8 cellular contexts compared by ENCODE assay signal in the genomic region with DNA sequence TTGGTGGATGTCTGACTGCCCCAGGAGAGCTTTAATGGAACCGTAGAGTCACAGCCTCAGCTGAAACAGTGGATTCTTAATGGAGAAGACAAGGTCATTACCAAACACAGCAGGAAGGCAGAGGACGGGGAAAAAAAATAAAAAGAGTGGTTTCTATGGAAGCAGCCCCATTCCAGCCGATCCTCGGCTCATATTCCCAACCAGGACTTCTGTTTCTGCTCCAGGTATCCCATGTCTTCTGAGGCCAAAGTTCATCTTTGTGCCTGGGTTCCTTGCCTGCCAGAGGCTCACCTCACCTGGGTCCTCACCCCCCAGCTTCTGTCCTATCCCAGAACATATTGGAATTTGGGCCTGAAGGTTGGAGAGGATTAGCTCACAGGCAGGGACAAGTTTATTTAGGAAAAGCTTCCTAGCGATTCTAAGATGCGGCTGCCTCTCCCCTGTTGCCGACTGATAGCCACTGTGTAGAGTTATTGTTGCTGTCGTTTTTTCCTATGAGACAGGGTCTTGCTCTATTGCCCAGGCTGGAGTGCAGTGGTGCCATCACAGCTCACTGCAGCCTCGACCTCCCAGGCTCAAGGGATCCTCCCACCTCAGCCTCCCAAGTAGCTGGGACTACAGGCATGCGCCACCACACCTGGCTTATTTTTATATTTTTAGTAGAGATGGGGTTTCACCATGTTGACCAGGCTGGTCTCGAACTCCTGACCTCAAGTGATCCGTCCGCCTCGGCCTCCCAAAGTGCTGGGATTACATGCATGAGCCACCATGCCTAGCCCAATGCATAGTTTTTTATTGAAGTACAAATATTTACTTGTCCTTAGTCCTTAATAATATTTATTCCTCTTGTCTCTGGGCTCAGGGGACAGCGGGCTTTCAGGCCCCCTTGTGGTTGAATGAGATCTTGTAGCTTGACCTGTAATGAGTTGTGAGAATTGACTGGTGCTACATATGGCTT. TPM values are rescaled to one million over a fixed set of nuclear protein-coding genes. Genes with fewer than 3 reads are reported as not detected.
DNase-seq lines count a peak whose midpoint lies in the region; ATAC-seq, FAIRE-seq and TF ChIP-seq lines count a peak whose summit lies in the region.

No MANE protein-coding gene starts in this region.

- no peak overlapping the region for H3K9ac ChIP-seq in HCT116 (ENCODE audit: low read length)
- no peak overlapping the region for H3K9ac ChIP-seq in SU-DHL-6 (ENCODE audit: low read length)
- H3K9ac ChIP-seq in kidney (ENCODE audit: low read length in 2 of 2): no peak overlapping the region

- H3K79me2 ChIP-seq in HCT116 (ENCODE audit: insufficient read depth, low read length) (no peaks in the 10 kb centered on the region), SU-DHL-6 (ENCODE audit: insufficient read depth, low read length) (no peaks in the 10 kb centered on the region)

- H3K36me3 ChIP-seq in BJ (ENCODE audit: control insufficient read depth, insufficient read depth, low read length) (no peaks in the 10 kb centered on the region), HCT116 (ENCODE audit: control insufficient read depth in 1 of 2, insufficient read depth in 2 of 2, low read length in 2 of 2) (no peaks in the 10 kb centered on the region), SU-DHL-6 (ENCODE audit: low read length) (no peaks in the 10 kb centered on the region), kidney (ENCODE audit: control insufficient read depth in 1 of 2, insufficient read depth in 2 of 2, low read length in 2 of 2) (no peaks in the 10 kb centered on the region)

- no peaks in the 10 kb centered on the region for H3K36me3 Mint-ChIP-seq in activated T-cell treated with anti-CD3 and anti-CD28 coated beads, Interleukin-2, amount 50 U/mL, for 4 hours (ENCODE audit: insufficient read depth)

- ATAC-seq in HCT116 (peak; percentile 83), GM21528 (IDR thresholded peaks at IDR 0.05; ENCODE audit: low FRiP score, unreplicated experiment) (no peak)
- ATAC-seq in activated T-cell treated with anti-CD3 and anti-CD28 coated beads, Interleukin-2, amount 50 U/mL, for 4 hours: no peak

- no peaks in the 10 kb centered on the region for H3K4me1 ChIP-seq in HCT116 (ENCODE audit: control insufficient read depth in 1 of 2, insufficient read depth in 2 of 2, low read length in 2 of 2)
- no peaks in the 10 kb centered on the region for H3K4me1 ChIP-seq in kidney (ENCODE audit: control insufficient read depth in 1 of 2, insufficient read depth in 1 of 2, low read depth in 1 of 2, low read length in 2 of 2)

- H3K27ac ChIP-seq in HCT116 (ENCODE audit: low read depth, low read length) (no peak overlapping the region), SU-DHL-6 (ENCODE audit: low read depth, low read length) (no peak overlapping the region), kidney (ENCODE audit: low read depth in 2 of 2, low read length in 2 of 2) (no peak overlapping the region)

- H3K9me3 ChIP-seq in HCT116 (ENCODE audit: control insufficient read depth in 1 of 2, insufficient read depth in 1 of 2, low read depth in 1 of 2, low read length in 2 of 2) (no peaks in the 10 kb centered on the region), SU-DHL-6 (ENCODE audit: insufficient read depth, low read length) (no peaks in the 10 kb centered on the region), kidney (ENCODE audit: control insufficient read depth in 1 of 2, low read length in 2 of 2) (no peaks in the 10 kb centered on the region)

- no peak overlapping the region for H3K4me3 Mint-ChIP-seq in activated T-cell treated with anti-CD3 and anti-CD28 coated beads, Interleukin-2, amount 50 U/mL, for 4 hours

- FAIRE-seq in kidney (lab: Jason Lieb, UNC): no peak

- TF ChIP-seq CTCF in BJ (IDR thresholded peaks at IDR 0.05; ENCODE audit: insufficient read depth, low read depth, low read length): peak; percentile 54
- TF ChIP-seq CTCF in HCT116 (IDR thresholded peaks at IDR 0.05 in 2 of 3, conservative IDR thresholded peaks at IDR 0.05 in 1 of 3; ENCODE audit: borderline replicate concordance in 1 of 3, insufficient read depth in 1 of 3, low read depth in 2 of 3, low read length in 2 of 3): peak; percentile 38 to 48 (median 46); a peak in 5 of 6 replicates
- TF ChIP-seq CTCF in SU-DHL-6 (IDR thresholded peaks at IDR 0.05; ENCODE audit: insufficient read depth, low read length, poor library complexity, severe bottlenecking): peak; percentile 37
- peak; percentile 23 for TF ChIP-seq CTCF in kidney (IDR thresholded peaks at IDR 0.05; ENCODE audit: borderline replicate concordance, extremely low read depth, insufficient read depth)

- H2AFZ ChIP-seq in HCT116 (ENCODE audit: low read depth, low read length, poor library complexity, severe bottlenecking) (no peak overlapping the region), SU-DHL-6 (ENCODE audit: low read depth, low read length, severe bottlenecking) (no peak overlapping the region)

- H3K4me2 ChIP-seq in HCT116 (ENCODE audit: low read length) (no peak overlapping the region), SU-DHL-6 (ENCODE audit: low read depth, low read length, poor library complexity, severe bottlenecking) (no peak overlapping the region)

- intact Hi-C loops in HCT116 (cut with micrococcal nuclease): loop anchor here (10.0 kb wide), 1 partner anchor 272 kb away; the partner anchor contains the start of gene POM121C
- intact Hi-C loops in kidney (cut with DNase I): no loop called here

- no peaks in the 10 kb centered on the region for H3K27me3 ChIP-seq in BJ (ENCODE audit: control insufficient read depth, insufficient read depth, low read length)
- no peaks in the 10 kb centered on the region for H3K27me3 ChIP-seq in HCT116 (ENCODE audit: insufficient read depth, low read length)
- no peaks in the 10 kb centered on the region for H3K27me3 ChIP-seq in SU-DHL-6 (ENCODE audit: low read length)

- RAD21 ChIA-PET in HCT116 (lab: Charles Lee; ENCODE audit: low non-redundant PET in 1 of 2, low total read pairs in 2 of 2, uncharacterized antibody in 2 of 2, unreplicated experiment in 2 of 2): no interaction called here

- no peaks in the 10 kb centered on the region for H3K27me3 Mint-ChIP-seq in activated T-cell treated with anti-CD3 and anti-CD28 coated beads, Interleukin-2, amount 50 U/mL, for 4 hours (ENCODE audit: low read depth)

- H3F3A ChIP-seq in SU-DHL-6 (ENCODE audit: insufficient read depth): no peaks in the 10 kb centered on the region

- TF ChIP-seq POLR2A in HCT116 (IDR thresholded peaks at IDR 0.05; ENCODE audit: borderline replicate concordance, extremely low read depth, insufficient read depth, insufficient read length): no peak

- H3K9me2 ChIP-seq in HCT116 (ENCODE audit: insufficient read depth) (no peaks in the 10 kb centered on the region), SU-DHL-6 (replicated peaks; ENCODE audit: insufficient read depth, low read length) (no peaks in the 10 kb centered on the region)

- no peak for DNase-seq in BJ (ENCODE audit: low read depth)
- DNase-seq in HCT116 (ENCODE audit: low read depth, low spot score): peak; percentile 22
- DNase-seq in kidney: no peak
- no peak for DNase-seq in GOT3 (lab: John Stamatoyannopoulos, UW)
- DNase-seq in central memory CD4-positive, alpha-beta T cell: no peak
- no peak for DNase-seq in activated T-cell treated with anti-CD3 and anti-CD28 coated beads, Interleukin-2, amount 50 U/mL, for 4 hours

- peak; percentile 57 for TF ChIP-seq RAD21 in HCT116 (IDR thresholded peaks at IDR 0.05; ENCODE audit: low read depth)

- CTCF ChIA-PET in BJ (lab: Yijun Ruan, JAX): interaction anchor here (0.6 to 2.1 kb wide), 9 partner anchors 11 to 228 kb away, joined by 3 to 8 read pairs (median 3); partner anchors contain the start of gene HIP1
- CTCF ChIA-PET in HCT116 (lab: Charles Lee): interaction anchor here (0.9 kb wide), 1 partner anchor 11 kb away, joined by 3 read pairs; no protein-coding TSS in a partner anchor

- H4K20me1 ChIP-seq in HCT116 (ENCODE audit: insufficient read depth) (no peaks in the 10 kb centered on the region), SU-DHL-6 (ENCODE audit: low read depth, low read length) (no peaks in the 10 kb centered on the region)

- POLR2A ChIA-PET in BJ (lab: Charles Lee) (no interaction called here), HCT116 (lab: Charles Lee) (no interaction called here)

- no TSS peak for BruUV-seq in HCT116 (replicated peaks; lab: Mats Ljungman, UMichigan)

- H3K9me3 Mint-ChIP-seq in activated T-cell treated with anti-CD3 and anti-CD28 coated beads, Interleukin-2, amount 50 U/mL, for 4 hours: no peaks in the 10 kb centered on the region

- H3K4me3 ChIP-seq in BJ (ENCODE audit: low read depth, low read length) (no peak overlapping the region), HCT116 (replicated peaks in 1 of 2; ENCODE audit: low read depth in 1 of 2, low read length in 2 of 2) (no peak overlapping the region), SU-DHL-6 (ENCODE audit: insufficient read depth, low read length, poor library complexity, severe bottlenecking) (no peak overlapping the region), kidney (ENCODE audit: low read length in 2 of 2) (no peak overlapping the region)

- no peaks in the 10 kb centered on the region for H3K4me1 Mint-ChIP-seq in activated T-cell treated with anti-CD3 and anti-CD28 coated beads, Interleukin-2, amount 50 U/mL, for 4 hours (ENCODE audit: low read depth)

TF ChIP-seq in HCT116, 20 proteins besides CTCF, POLR2A, EP300 and RAD21 (continues in another document):
- TF ChIP-seq, protein P1, sequence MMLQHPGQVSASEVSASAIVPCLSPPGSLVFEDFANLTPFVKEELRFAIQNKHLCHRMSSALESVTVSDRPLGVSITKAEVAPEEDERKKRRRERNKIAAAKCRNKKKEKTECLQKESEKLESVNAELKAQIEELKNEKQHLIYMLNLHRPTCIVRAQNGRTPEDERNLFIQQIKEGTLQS (IDR thresholded peaks at IDR 0.05): no peak

RNA-seq across cellular contexts. Expression of gene CCL26, which starts 15.4 kb away (rescaled TPM):
- polyA plus RNA-seq in BJ (2011; rRNA removed): 0.26 TPM in 1 of 2 replicates, not detected in the other
- not detected in 2 replicates for polyA minus RNA-seq in BJ (2011; rRNA and poly(A)+ RNA removed)
- total RNA-seq in HCT116 (2021; ENCODE audit: unreplicated experiment): 0.49 TPM
- 0.47 and 0.53 TPM in 2 replicates for polyA plus RNA-seq in HCT116 (2012)
- total RNA-seq in kidney: 0.88 TPM
- polyA plus RNA-seq in kidney (ENCODE audit: insufficient read depth, low read depth, low replicate concordance): not detected
- total RNA-seq in activated T-cell treated with anti-CD3 and anti-CD28 coated beads, Interleukin-2, amount 50 U/mL, for 4 hours: not detected

RNA-seq across cellular contexts. Expression of gene HIP1, which starts 17.9 kb away (rescaled TPM):
- polyA plus RNA-seq in BJ (2011; rRNA removed): 6.5 and 7.5 TPM in 2 replicates
- polyA minus RNA-seq in BJ (2011; rRNA and poly(A)+ RNA removed): 7.3 and 9.1 TPM in 2 replicates
- total RNA-seq in HCT116 (2021; ENCODE audit: unreplicated experiment): 22.1 TPM
- polyA plus RNA-seq in HCT116 (2012): 9.5 and 12.1 TPM in 2 replicates
- total RNA-seq in kidney: 50.1 TPM
- 11.2 TPM for polyA plus RNA-seq in kidney (ENCODE audit: insufficient read depth, low read depth, low replicate concordance)
- 1 to 10 TPM in 2 of 3 donors, under 1 TPM in 1; 0.90 to 2.3 (median 1.3) TPM for total RNA-seq in activated T-cell treated with anti-CD3 and anti-CD28 coated beads, Interleukin-2, amount 50 U/mL, for 4 hours

RNA-seq across cellular contexts. Expression of gene CCL24, which starts 57.0 kb away (rescaled TPM):
- polyA plus RNA-seq in BJ (2011; rRNA removed) (not detected in 2 replicates), kidney (ENCODE audit: insufficient read depth, low read depth, low replicate concordance) (not detected)
- not detected in 2 replicates for polyA minus RNA-seq in BJ (2011; rRNA and poly(A)+ RNA removed)
- total RNA-seq in HCT116 (2021; ENCODE audit: unreplicated experiment) (not detected), kidney (not detected)
- 0.11 TPM in 1 of 2 replicates, not detected in the other for polyA plus RNA-seq in HCT116 (2012)
- total RNA-seq in activated T-cell treated with anti-CD3 and anti-CD28 coated beads, Interleukin-2, amount 50 U/mL, for 4 hours: not detected
